In the genomic region with DNA sequence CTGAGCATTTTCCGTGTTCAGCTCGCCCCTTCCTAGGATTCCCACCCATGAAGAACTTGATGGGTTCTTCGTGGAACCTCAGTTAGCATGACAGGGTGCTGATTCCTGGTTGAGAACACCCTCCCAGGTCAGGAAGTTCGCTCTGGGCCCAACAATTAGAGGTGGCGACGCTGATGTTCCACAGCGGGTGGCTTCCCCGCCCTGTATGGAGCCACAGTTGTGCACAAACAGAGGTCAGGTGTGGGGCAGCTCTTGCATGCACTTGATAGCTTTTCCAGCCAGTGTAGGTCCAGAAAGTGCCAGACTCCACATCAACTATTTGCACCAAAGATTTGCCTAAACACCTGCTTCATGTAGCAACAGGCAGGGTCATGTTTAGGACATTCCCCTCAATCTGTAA, we compare ENCODE assay signal across 19 cellular contexts.
DNase-seq lines count a peak whose midpoint lies in the region; ATAC-seq and TF ChIP-seq lines count a peak whose summit lies in the region.
"Had no signal": no experiment of that assay in that cellular context is flagged by ENCODE, and none has a peak within 500 bp of the region (broad histone marks: within the 10 kb centered on the region; RNA-seq: fewer than 3 reads in every experiment).

No MANE protein-coding gene starts in this region.

- no peaks in the 10 kb centered on the region for H3K36me3 ChIP-seq in heart right ventricle
- H3K36me3 ChIP-seq in trophoblast cell (ENCODE audit: control insufficient read depth in 1 of 2, insufficient read depth in 2 of 2, low read length in 2 of 2): no peaks in the 10 kb centered on the region
- H3K36me3 ChIP-seq: BLaER1 treated with 17β-estradiol and CSF1 and Interleukin-3, amounts not matched to agents 10 nM and 100 nM had no signal

- ATAC-seq in heart right ventricle: peak in 6 of 8 donors; percentile 33 to 67 (median 41)
- ATAC-seq in Right ventricle myocardium inferior: no peak
- ATAC-seq in left ventricle myocardium superior: peak; percentile 34
- no peak for ATAC-seq in left cardiac atrium
- ATAC-seq: A549; CD8-positive, alpha-beta T cell had no signal

- intact Hi-C loops in heart right ventricle (cut with DNase I): no loop called here
- intact Hi-C loops in Right ventricle myocardium inferior (cut with DNase I): no loop called here
- intact Hi-C loops in left ventricle myocardium superior (cut with micrococcal nuclease): no loop called here
- intact Hi-C loops in left cardiac atrium (cut with DNase I): no loop called here

- no peak overlapping the region for H2BK120ac ChIP-seq in trophoblast cell (ENCODE audit: insufficient read depth, low read length, poor library complexity)

- H4K12ac ChIP-seq in trophoblast cell (ENCODE audit: low read depth, low read length): peak overlapping the region; percentile 59

- no peak overlapping the region for H3K18ac ChIP-seq in trophoblast cell (ENCODE audit: low read length)

- H4K8ac ChIP-seq in trophoblast cell (ENCODE audit: low read depth, low read length): no peak overlapping the region

- H3K4ac ChIP-seq in trophoblast cell (ENCODE audit: low read depth, low read length): no peak overlapping the region

- H3K9me3 ChIP-seq in heart right ventricle: peaks cover 0 to 8% (median 4%) of the 10 kb centered on the region in 11 donors
- H3K9me3 ChIP-seq in trophoblast cell (ENCODE audit: insufficient read depth, low read depth, low read length): no peaks in the 10 kb centered on the region
- H3K9me3 ChIP-seq: Caco-2 had no signal

- H3K4me2 ChIP-seq in trophoblast cell (ENCODE audit: low read length): no peak overlapping the region
- H3K4me2 ChIP-seq: A549; BLaER1 treated with 17β-estradiol and CSF1 and Interleukin-3, amounts not matched to agents 10 nM and 100 nM had no signal

- H3K4me1 ChIP-seq in heart right ventricle: no peaks in the 10 kb centered on the region
- no peaks in the 10 kb centered on the region for H3K4me1 ChIP-seq in trophoblast cell (ENCODE audit: control insufficient read depth in 1 of 2, insufficient read depth in 2 of 2, low read length in 2 of 2)
- H3K4me1 ChIP-seq: A549, Caco-2 had no signal

- H2BK12ac ChIP-seq in trophoblast cell (ENCODE audit: low read length): no peak overlapping the region

- no peak for TF ChIP-seq CTCF in heart right ventricle (IDR thresholded peaks at IDR 0.05)

- no peak overlapping the region for H2AFZ ChIP-seq in trophoblast cell (ENCODE audit: insufficient read depth, low read length, poor library complexity)

- 60 to 62% methylated on average over 8 of the region's 8 CpGs for WGBS in heart right ventricle, 2 donors
- no CpG with 5 or more reads among the region's 8 CpGs for WGBS in trophoblast cell (ENCODE audit: extremely low coverage, insufficient coverage, insufficient read length)

- H2BK5ac ChIP-seq in trophoblast cell (ENCODE audit: low read depth, low read length, poor library complexity): no peak overlapping the region

- H3K4me3 ChIP-seq in heart right ventricle: no peak overlapping the region
- H3K4me3 ChIP-seq in trophoblast cell (ENCODE audit: low read depth, low read length): no peak overlapping the region
- H3K4me3 ChIP-seq: A549; BLaER1 treated with 17β-estradiol and CSF1 and Interleukin-3, amounts not matched to agents 10 nM and 100 nM had no signal

- H3K14ac ChIP-seq in trophoblast cell (ENCODE audit: low read length): no peak overlapping the region

- H3K79me2 ChIP-seq in trophoblast cell (ENCODE audit: control insufficient read depth, insufficient read depth, low read length, poor library complexity): no peaks in the 10 kb centered on the region

- no peaks in the 10 kb centered on the region for H3K79me1 ChIP-seq in trophoblast cell (ENCODE audit: low read length)

- no peak overlapping the region for H4K91ac ChIP-seq in trophoblast cell (ENCODE audit: low read depth, low read length)

- H3K27ac ChIP-seq in heart right ventricle: peak overlapping the region in 1 of 10 donors; percentile 11
- no peak overlapping the region for H3K27ac ChIP-seq in trophoblast cell (ENCODE audit: low read depth, low read length)
- H3K27ac ChIP-seq: 22Rv1; A549; BLaER1 treated with 17β-estradiol and CSF1 and Interleukin-3, amounts not matched to agents 10 nM and 100 nM; C4-2B had no signal

- DNase-seq in NCI-H526 (lab: John Stamatoyannopoulos, UW): peak; percentile 13 to 43
- DNase-seq in NCI-H526 treated with DMSO at 0.1 percent for 48 hours (lab: John Stamatoyannopoulos, UW): no peak
- no peak for DNase-seq in heart right ventricle
- DNase-seq in Right ventricle myocardium inferior (ENCODE audit: missing footprints): no peak
- no peak for DNase-seq in left ventricle myocardium superior
- DNase-seq in left cardiac atrium: no peak
- no peak for DNase-seq in trophoblast cell
- DNase-seq in stimulated activated naive CD4-positive, alpha-beta T cell (lab: John Stamatoyannopoulos, UW): no peak
- DNase-seq: AML-193; Caco-2; Calu3; CD4-positive, alpha-beta T cell; CD8-positive, alpha-beta T cell; DMS79 treated with DMSO at 0.1 percent for 48 hours; GF-D8 had no signal

- H3K9ac ChIP-seq in trophoblast cell (ENCODE audit: low read length): no peak overlapping the region
- H3K9ac ChIP-seq: BLaER1 treated with 17β-estradiol and CSF1 and Interleukin-3, amounts not matched to agents 10 nM and 100 nM had no signal

- no peak overlapping the region for H3K23ac ChIP-seq in trophoblast cell (ENCODE audit: low read length)

- H3K27me3 ChIP-seq in heart right ventricle: peaks cover 0 to 21% (median 0%) of the 10 kb centered on the region in 7 donors
- no peaks in the 10 kb centered on the region for H3K27me3 ChIP-seq in trophoblast cell (ENCODE audit: insufficient read depth, low read length)
- H3K27me3 ChIP-seq: BLaER1 treated with 17β-estradiol and CSF1 and Interleukin-3, amounts not matched to agents 10 nM and 100 nM had no signal

- H2AK5ac ChIP-seq in trophoblast cell (ENCODE audit: low read length): no peak overlapping the region

Comparison
In these comparisons a context has a peak if more than half of its experiments do, and no peak if none do; other contexts are left out.
1. DNase-seq: peak in NCI-H526 (2 of 2); none in NCI-H526 treated with DMSO at 0.1 percent for 48 hours (single experiment), heart right ventricle (0 of 2), Right ventricle myocardium inferior (single experiment), left ventricle myocardium superior (single experiment), left cardiac atrium (single experiment), trophoblast cell (0 of 2) and stimulated activated naive CD4-positive, alpha-beta T cell (0 of 6).
2. ATAC-seq: peak in heart right ventricle (6 of 8) and left ventricle myocardium superior (single experiment); none in Right ventricle myocardium inferior (single experiment) and left cardiac atrium (0 of 2).